ENCODE assay signal across 20 cellular contexts in the genomic region with DNA sequence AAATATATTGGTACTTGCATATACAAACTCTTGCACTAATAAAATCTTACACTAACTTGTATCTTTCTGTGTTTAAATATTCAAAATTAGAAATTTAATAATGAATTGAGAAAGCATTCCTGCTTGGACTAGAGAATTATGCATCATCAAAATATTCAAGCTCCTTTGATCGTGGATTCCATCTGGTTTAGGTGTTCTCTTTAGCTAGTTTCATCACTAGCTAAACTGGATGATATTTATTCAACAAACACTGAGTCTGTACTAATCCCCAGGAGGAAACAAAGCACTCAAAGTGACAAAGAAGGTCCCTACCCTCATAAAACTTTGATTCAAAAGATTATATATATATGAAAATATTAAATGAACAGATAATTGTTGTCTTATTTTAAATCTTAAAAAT.
DNase-seq lines count a peak whose midpoint lies in the region; ATAC-seq, FAIRE-seq and TF ChIP-seq lines count a peak whose summit lies in the region.
"Had no signal": no experiment of that assay in that cellular context is flagged by ENCODE, and none has a peak within 500 bp of the region (broad histone marks: within the 10 kb centered on the region; RNA-seq: fewer than 3 reads in every experiment).

No MANE protein-coding gene starts in this region.

- no peaks in the 10 kb centered on the region for H3K36me3 ChIP-seq in bronchial epithelial cell (ENCODE audit: control insufficient read depth, insufficient read depth, low read length)
- no peaks in the 10 kb centered on the region for H3K36me3 ChIP-seq in effector memory CD4-positive, alpha-beta T cell (ENCODE audit: control insufficient read depth, insufficient read depth, low read length)
- H3K36me3 ChIP-seq: SJSA1 had no signal

- peak; percentile 15 for DNase-seq in SIG-M5 treated with dmso at 0.1 percent for 504 hours (lab: John Stamatoyannopoulos, UW; ENCODE audit: unreplicated experiment)
- no peak for DNase-seq in SIG-M5 (lab: John Stamatoyannopoulos, UW)
- peak; percentile 12 for DNase-seq in NCI-H69 (lab: John Stamatoyannopoulos, UW)
- peak; percentile 62 for DNase-seq in bronchial epithelial cell (ENCODE audit: low read depth)
- DNase-seq in kidney tubule cell (ENCODE audit: low spot score), result peak; percentile 17
- DNase-seq in effector memory CD4-positive, alpha-beta T cell, result no peak
- DNase-seq: 8988T; Calu3; CD4-positive, alpha-beta memory T cell; DMS79; GDM1; GM23248; NCI-H187; NCI-H345; NCI-H526; RPMI8226 had no signal

- no peaks in the 10 kb centered on the region for H3K4me1 ChIP-seq in effector memory CD4-positive, alpha-beta T cell (ENCODE audit: control insufficient read depth, insufficient read depth, low read length, poor library complexity, severe bottlenecking)
- H3K4me1 ChIP-seq: SJSA1 had no signal

- H3K4me3 ChIP-seq in bronchial epithelial cell (ENCODE audit: low read depth, low read length), result no peak overlapping the region
- H3K4me3 ChIP-seq in effector memory CD4-positive, alpha-beta T cell (ENCODE audit: insufficient read depth, low read depth, low read length, poor library complexity, severe bottlenecking), result no peak overlapping the region
- H3K4me3 ChIP-seq: GM12878, GM23248, SJSA1 had no signal

- H3K27ac ChIP-seq in effector memory CD4-positive, alpha-beta T cell (ENCODE audit: insufficient read depth, low read length, poor library complexity, severe bottlenecking), result no peak overlapping the region
- H3K27ac ChIP-seq: GM23248, SJSA1 had no signal

- ATAC-seq in HG03135 (IDR thresholded peaks at IDR 0.05; ENCODE audit: unreplicated experiment) (no peak), GM18867 (IDR thresholded peaks at IDR 0.05; ENCODE audit: unreplicated experiment) (no peak)
- ATAC-seq: GM12878 had no signal

- TF ChIP-seq CTCF in bronchial epithelial cell (IDR thresholded peaks at IDR 0.05; ENCODE audit: insufficient read depth, low read length, severe bottlenecking), result no peak

- no peaks in the 10 kb centered on the region for H3K27me3 ChIP-seq in bronchial epithelial cell (ENCODE audit: control insufficient read depth, insufficient read depth, low read length)
- no peaks in the 10 kb centered on the region for H3K27me3 ChIP-seq in effector memory CD4-positive, alpha-beta T cell (replicated peaks; ENCODE audit: control insufficient read depth, insufficient read depth, low read length, poor library complexity, severe bottlenecking)
- H3K27me3 ChIP-seq: SJSA1 had no signal

- H3K9me3 ChIP-seq in effector memory CD4-positive, alpha-beta T cell (ENCODE audit: control insufficient read depth, low read length), result no peaks in the 10 kb centered on the region
- H3K9me3 ChIP-seq: SJSA1 had no signal

- FAIRE-seq in bronchial epithelial cell (lab: Jason Lieb, UNC), result no peak
- FAIRE-seq: GM12878 had no signal

Comparison
In these comparisons a context has a peak if more than half of its experiments do, and no peak if none do; other contexts are left out.
1. DNase-seq: peak in SIG-M5 treated with dmso at 0.1 percent for 504 hours (single experiment), NCI-H69 (single experiment), bronchial epithelial cell (single experiment) and kidney tubule cell (single experiment); none in SIG-M5 (single experiment) and effector memory CD4-positive, alpha-beta T cell (0 of 3).